38 cellular contexts compared by ENCODE assay signal in genomic region chr10:117158297-117158696, GRCh38. TPM values are rescaled to one million over a fixed set of nuclear protein-coding genes. Genes with fewer than 3 reads are reported as not detected.
"Had no signal": no experiment of that assay in that cellular context is flagged by ENCODE, and none has a peak within 500 bp of the region (broad histone marks: within the 10 kb centered on the region; RNA-seq: fewer than 3 reads in every experiment).

No MANE protein-coding gene starts in this region.

- DNase-seq: Karpas-422, Kasumi-1, MG63, MM.1S, MV-4-11, NCI-H1048, NCI-H1092, NCI-H1092 treated with DMSO at 0.1 percent for 48 hours, NCI-H1105, NCI-H1105 treated with DMSO at 0.1 percent for 48 hours, NCI-H1417, NCI-H1417 treated with DMSO at 0.1 percent for 48 hours, NCI-H1436, NCI-H1436 treated with DMSO at 0.1 percent for 48 hours, NCI-H146, NCI-H1694, NCI-H1694 treated with DMSO at 0.1 percent for 48 hours, NCI-H187, NCI-H187 treated with DMSO at 0.1 percent for 48 hours, NCI-H1930, NCI-H2029, NCI-H2029 treated with DMSO at 0.1 percent for 48 hours, NCI-H2081, NCI-H2081 treated with DMSO at 0.1 percent for 48 hours, NCI-H2107, NCI-H2171, NCI-H2171 treated with DMSO at 0.1 percent for 48 hours, NCI-H2227 treated with DMSO at 0.1 percent for 48 hours, NCI-H226, NCI-H345, NCI-H446, NCI-H446 treated with DMSO at 0.1 percent for 48 hours, NCI-H510A, NCI-H510A treated with DMSO at 0.1 percent for 48 hours had no signal

- H3K4me3 ChIP-seq: MG63 had no signal

- H3K9me3 ChIP-seq: MG63 had no signal

- H3K36me3 ChIP-seq: MG63 had no signal

RNA-seq across cellular contexts. Expression of gene VAX1, which starts 20.2 kb away (rescaled TPM):
- total RNA-seq: LHCN-M2, M059J, MCF 10A had no signal

RNA-seq across cellular contexts. Expression of gene KCNK18, which starts 39.0 kb away (rescaled TPM):
- total RNA-seq: LHCN-M2, M059J, MCF 10A, NCI-H460 had no signal
